Comparison of ENCODE assay signal across 15 cellular contexts in the genomic region with DNA sequence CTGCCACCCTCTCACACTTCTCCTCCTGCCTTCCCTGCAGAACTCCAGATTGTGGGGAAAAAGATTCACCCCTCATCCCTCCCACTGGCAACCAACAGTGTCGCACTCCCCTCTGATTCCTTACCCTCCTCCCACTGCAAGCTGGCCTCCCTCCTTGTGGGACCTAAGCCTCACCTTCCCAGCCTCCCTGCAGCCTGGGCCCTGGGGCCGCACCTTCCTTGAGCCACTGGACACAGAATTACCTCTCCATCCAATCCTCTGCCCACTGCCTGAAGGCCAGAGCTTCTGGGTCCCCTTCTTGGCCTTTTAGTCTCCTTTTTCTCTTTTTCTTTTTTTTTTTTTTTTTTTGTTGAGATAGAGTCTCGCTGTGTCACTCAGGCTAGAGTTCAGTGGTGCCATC. TPM values are rescaled to one million over a fixed set of nuclear protein-coding genes. Genes with fewer than 3 reads are reported as not detected.
"Had no signal": no experiment of that assay in that cellular context is flagged by ENCODE, and none has a peak within 500 bp of the region (broad histone marks: within the 10 kb centered on the region; RNA-seq: fewer than 3 reads in every experiment).

No MANE protein-coding gene starts in this region.

- H3K36me3 Mint-ChIP-seq: memory B cell had no signal

- DNase-seq: activated CD4-positive, CD25-positive, alpha-beta regulatory T cell; activated naive CD4-positive, alpha-beta T cell treated with anti-CD3 and anti-CD28 coated beads, Interleukin-2, amount 50 U/mL, for 16 hours; caudate nucleus; colonic mucosa; hypothalamus; left ventricle myocardium superior; ovary; sigmoid colon; stimulated activated CD4-positive, alpha-beta T cell treated with anti-CD3 and anti-CD28 coated beads, Interleukin-1b, Interleukin-23, amount 100 ng/mL, for 48 hours; stomach had no signal

- ATAC-seq: left ventricle myocardium superior had no signal

- H3K4me3 Mint-ChIP-seq: memory B cell had no signal

- H3K4me1 Mint-ChIP-seq: memory B cell had no signal

- H3K27ac Mint-ChIP-seq: activated T-helper 2 cell treated with anti-CD3 and anti-CD28 coated beads, Interferon-gamma antibody, Interleukin-2, Interleukin-4, amounts not matched to agents 10 μg/mL and 5 μg/mL and 100 μg/mL, durations not matched to agents 14 hours and 24 hours and 36 hours; memory B cell had no signal

- H3K9me3 Mint-ChIP-seq: activated T-helper 2 cell treated with anti-CD3 and anti-CD28 coated beads, Interferon-gamma antibody, Interleukin-2, Interleukin-4, amounts not matched to agents 10 μg/mL and 5 μg/mL and 100 μg/mL, durations not matched to agents 14 hours and 24 hours and 36 hours; memory B cell had no signal

RNA-seq across cellular contexts. Expression of gene NGFR, which starts 33.9 kb away (rescaled TPM):
- total RNA-seq: glomerular endothelial cell had no signal

RNA-seq across cellular contexts. Expression of gene NXPH3, which starts 46.7 kb away (rescaled TPM):
- total RNA-seq: kidney epithelial cell; T-helper 2 cell treated with Interferon-gamma antibody and Interleukin-4, amounts not matched to agents 100 ng/mL and 5 ng/mL, for 36 hours had no signal
